In genomic region chr17:13638855-13639458, GRCh38 we compare ENCODE assay signal across 16 cellular contexts. TPM values are rescaled to one million over a fixed set of nuclear protein-coding genes. Genes with fewer than 3 reads are reported as not detected.
DNase-seq lines count a peak whose midpoint lies in the region; ATAC-seq and TF ChIP-seq lines count a peak whose summit lies in the region.
"Had no signal": no experiment of that assay in that cellular context is flagged by ENCODE, and none has a peak within 500 bp of the region (broad histone marks: within the 10 kb centered on the region; RNA-seq: fewer than 3 reads in every experiment).

No MANE protein-coding gene starts in this region.

- no peak overlapping the region for H3K27ac Mint-ChIP-seq in activated T-helper 17 cell treated with anti-CD3 and anti-CD28 coated beads, Interleukin-2, amount 50 U/mL, for 72 hours
- H3K27ac Mint-ChIP-seq in type B pancreatic cell (no peak overlapping the region), T-cell (no peak overlapping the region)
- H3K27ac Mint-ChIP-seq: CD4-positive, alpha-beta memory T cell; neural progenitor cell had no signal

- TF ChIP-seq CTCF in type B pancreatic cell (conservative IDR thresholded peaks at IDR 0.05), result no peak

- DNase-seq in ELR (ENCODE audit: low read depth), result peak; percentile 34
- peak; percentile 90 for DNase-seq in M059J (ENCODE audit: low read depth)
- peak; percentile 64 for DNase-seq in iPS DF 19.7 (ENCODE audit: low read depth, low spot score)
- no peak for DNase-seq in NOMO-1 (lab: John Stamatoyannopoulos, UW; ENCODE audit: unreplicated experiment in 2 of 2)
- no peak for DNase-seq in type B pancreatic cell (ENCODE audit: extremely low spot score, unreplicated experiment)
- DNase-seq in T-cell, result no peak
- DNase-seq in kidney tubule cell (ENCODE audit: low spot score), result no peak
- DNase-seq: CD4-positive, alpha-beta memory T cell; KG1; NCI-H2029 treated with DMSO at 0.1 percent for 48 hours; NCI-H82; SIG-M5; tibial artery; WERI-Rb-1 had no signal

- H3K36me3 Mint-ChIP-seq in activated T-helper 17 cell treated with anti-CD3 and anti-CD28 coated beads, Interleukin-2, amount 50 U/mL, for 72 hours (ENCODE audit: low read depth), result no peaks in the 10 kb centered on the region
- H3K36me3 Mint-ChIP-seq in type B pancreatic cell (no peaks in the 10 kb centered on the region), T-cell (no peaks in the 10 kb centered on the region)
- H3K36me3 Mint-ChIP-seq: CD4-positive, alpha-beta memory T cell; neural progenitor cell had no signal

- H3K27me3 Mint-ChIP-seq in activated T-helper 17 cell treated with anti-CD3 and anti-CD28 coated beads, Interleukin-2, amount 50 U/mL, for 72 hours, result peaks cover 8% of the 10 kb centered on the region
- H3K27me3 Mint-ChIP-seq in type B pancreatic cell (peaks cover 8% of the 10 kb centered on the region), T-cell (peaks cover 9 to 12% of the 10 kb centered on the region in 2 donors)

- POLR2A ChIA-PET in T-cell (lab: Charles Lee), result no interaction called here

- no peaks in the 10 kb centered on the region for H3K9me3 Mint-ChIP-seq in activated T-helper 17 cell treated with anti-CD3 and anti-CD28 coated beads, Interleukin-2, amount 50 U/mL, for 72 hours
- H3K9me3 Mint-ChIP-seq in type B pancreatic cell (no peaks in the 10 kb centered on the region), T-cell (no peaks in the 10 kb centered on the region)
- H3K9me3 Mint-ChIP-seq: neural progenitor cell had no signal

- peak; percentile 47 for ATAC-seq in activated T-helper 17 cell treated with anti-CD3 and anti-CD28 coated beads, Interleukin-2, amount 50 U/mL, for 72 hours (replicated peaks)
- no peak for ATAC-seq in T-cell (replicated peaks in 1 of 4)

- CTCF ChIA-PET in T-cell (lab: Charles Lee), result no interaction called here

- no peak overlapping the region for H3K4me3 Mint-ChIP-seq in activated T-helper 17 cell treated with anti-CD3 and anti-CD28 coated beads, Interleukin-2, amount 50 U/mL, for 72 hours
- H3K4me3 Mint-ChIP-seq in type B pancreatic cell, result no peak overlapping the region
- no peak overlapping the region for H3K4me3 Mint-ChIP-seq in T-cell
- H3K4me3 Mint-ChIP-seq: CD4-positive, alpha-beta memory T cell; neural progenitor cell had no signal

- no peaks in the 10 kb centered on the region for H3K4me1 Mint-ChIP-seq in activated T-helper 17 cell treated with anti-CD3 and anti-CD28 coated beads, Interleukin-2, amount 50 U/mL, for 72 hours
- H3K4me1 Mint-ChIP-seq in type B pancreatic cell (ENCODE audit: unreplicated experiment) (no peaks in the 10 kb centered on the region), T-cell (no peaks in the 10 kb centered on the region)
- H3K4me1 Mint-ChIP-seq: CD4-positive, alpha-beta memory T cell had no signal

RNA-seq across cellular contexts. Expression of gene HS3ST3A1, which starts 37.2 kb away (rescaled TPM):
- total RNA-seq in M059J (2014; rRNA removed; shearing (Covaris generic)), result 1.8 and 3.6 TPM in 2 replicates
- total RNA-seq in activated T-helper 17 cell treated with anti-CD3 and anti-CD28 coated beads, Interleukin-2, amount 50 U/mL, for 72 hours, result under 1 TPM in 1 of 2 donors, not detected in 1; 0.29 TPM
- 1.9 and 7.6 TPM in 2 replicates for total RNA-seq in type B pancreatic cell (ENCODE audit: low replicate concordance)
- total RNA-seq in T-cell, result 1 to 10 TPM in 2 of 5 donors, not detected in 3; 1.0 to 2.4 TPM

Comparison
In these comparisons a context has a peak if more than half of its experiments do, and no peak if none do; other contexts are left out.
1. DNase-seq: peak in ELR (single experiment), M059J (single experiment) and iPS DF 19.7 (single experiment); none in NOMO-1 (0 of 2), type B pancreatic cell (single experiment), T-cell (0 of 34) and kidney tubule cell (single experiment).